1 cellular context compared by ENCODE assay signal in the genomic region with DNA sequence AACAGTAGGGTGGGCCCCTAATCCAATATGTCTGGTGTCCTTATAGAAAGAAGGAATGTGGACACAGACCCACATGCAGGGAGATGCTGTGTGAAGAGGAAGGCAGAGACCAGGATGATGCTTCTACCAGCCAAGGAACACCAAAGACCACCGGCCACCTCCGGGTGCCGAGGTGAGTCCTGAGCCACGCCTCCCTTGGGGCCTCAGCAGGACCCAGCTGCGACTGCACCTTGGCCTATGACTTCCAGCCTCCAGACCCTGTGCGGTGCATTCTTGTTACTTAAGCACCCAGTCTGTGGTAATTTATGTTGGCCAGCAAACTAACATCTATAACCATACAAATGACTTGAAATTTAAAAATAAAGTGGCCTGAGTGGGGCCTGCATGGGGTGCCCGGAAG.
TF ChIP-seq lines count a peak whose summit lies in the region.

No MANE protein-coding gene starts in this region.

TF ChIP-seq in endothelial cell of umbilical vein, 7 proteins besides CTCF, POLR2A, EP300 and RAD21 (continued from another document):
- no peak for TF ChIP-seq FOS (IDR thresholded peaks at IDR 0.05; ENCODE audit: borderline replicate concordance, insufficient read depth, low read length)
- no peak for TF ChIP-seq EZH2 (IDR thresholded peaks at IDR 0.05; ENCODE audit: borderline replicate concordance, low read depth, low read length, severe bottlenecking)
